In genomic region chr5:87034562-87034961, GRCh38 we compare ENCODE assay signal across 20 cellular contexts.
A peak's percentile ranks its signal among the peaks of the same experiment; 100 is the strongest.
DNase-seq lines count a peak whose midpoint lies in the region; ATAC-seq and TF ChIP-seq lines count a peak whose summit lies in the region.
"Had no signal": no experiment of that assay in that cellular context is flagged by ENCODE, and none has a peak within 500 bp of the region (broad histone marks: within the 10 kb centered on the region; RNA-seq: fewer than 3 reads in every experiment).

No MANE protein-coding gene starts in this region.

- H3K18ac ChIP-seq in mesendoderm (ENCODE audit: low read length): no peak overlapping the region

- no peak overlapping the region for H3K23ac ChIP-seq in mesendoderm (ENCODE audit: low read length)

- H3K79me2 ChIP-seq in DND-41 (ENCODE audit: insufficient read depth, low read length): no peaks in the 10 kb centered on the region
- no peaks in the 10 kb centered on the region for H3K79me2 ChIP-seq in mesendoderm (ENCODE audit: control insufficient read depth, insufficient read depth, low read length)

- WGBS in mesendoderm (ENCODE audit: extremely low coverage, insufficient coverage, low lambda C conversion rate): no CpG with 5 or more reads among the region's 2 CpGs

- H2AFZ ChIP-seq in DND-41 (ENCODE audit: low read depth, low read length): no peak overlapping the region

- H3K36me3 ChIP-seq in DND-41 (ENCODE audit: insufficient read depth, low read length): no peaks in the 10 kb centered on the region
- no peaks in the 10 kb centered on the region for H3K36me3 ChIP-seq in mesendoderm (ENCODE audit: control insufficient read depth, insufficient read depth, low read length)
- H3K36me3 ChIP-seq: BLaER1 treated with 17β-estradiol and CSF1 and Interleukin-3, amounts not matched to agents 10 nM and 100 nM had no signal

- H3K27ac Mint-ChIP-seq in T-cell: no peak overlapping the region
- H3K27ac Mint-ChIP-seq: B cell; CD4-positive, alpha-beta T cell had no signal

- CTCF ChIA-PET in T-cell (lab: Charles Lee): no interaction called here

- H3K9ac ChIP-seq in DND-41 (ENCODE audit: low read depth, low read length): no peak overlapping the region
- H3K9ac ChIP-seq in mesendoderm (ENCODE audit: low read length): no peak overlapping the region
- H3K9ac ChIP-seq: BLaER1 treated with 17β-estradiol and CSF1 and Interleukin-3, amounts not matched to agents 10 nM and 100 nM had no signal

- H3K36me3 Mint-ChIP-seq in T-cell: no peaks in the 10 kb centered on the region
- H3K36me3 Mint-ChIP-seq: CD8-positive, alpha-beta T cell had no signal

- no peak overlapping the region for H2AK5ac ChIP-seq in mesendoderm (ENCODE audit: low read length)

- H3K4me3 ChIP-seq in DND-41 (ENCODE audit: low read depth in 1 of 2, low read length in 2 of 2): no peak overlapping the region
- H3K4me3 ChIP-seq in mesendoderm (ENCODE audit: low read length): no peak overlapping the region
- H3K4me3 ChIP-seq: A549; BLaER1 treated with 17β-estradiol and CSF1 and Interleukin-3, amounts not matched to agents 10 nM and 100 nM; GM12878 had no signal

- H3K27ac ChIP-seq in DND-41 (ENCODE audit: low read length) (no peak overlapping the region), mesendoderm (ENCODE audit: low read depth, low read length) (no peak overlapping the region)
- H3K27ac ChIP-seq: 22Rv1; A549; BLaER1 treated with 17β-estradiol and CSF1 and Interleukin-3, amounts not matched to agents 10 nM and 100 nM; C4-2B had no signal

- no peaks in the 10 kb centered on the region for H3K9me3 ChIP-seq in DND-41 (ENCODE audit: insufficient read depth, low read length, severe bottlenecking)
- H3K9me3 ChIP-seq: A549, Caco-2 had no signal

- no peak overlapping the region for H3K4me3 Mint-ChIP-seq in T-cell
- H3K4me3 Mint-ChIP-seq: B cell; CD4-positive, alpha-beta T cell; CD8-positive, alpha-beta T cell had no signal

- ATAC-seq in DND-41 (ENCODE audit: insufficient read depth, low read depth) (peak; percentile 85), T-cell (replicated peaks in 1 of 4) (peak in 3 of 4 experiments; percentile 32 to 56 (median 46)), SK-N-SH treated with all-trans-retinoic acid at 6 μM for 48 hours (no peak), GM21717 (IDR thresholded peaks at IDR 0.05; ENCODE audit: unreplicated experiment) (no peak)
- ATAC-seq: A549; CD8-positive, alpha-beta T cell; GM12878 had no signal

- TF ChIP-seq CTCF in DND-41 (IDR thresholded peaks at IDR 0.05; ENCODE audit: borderline replicate concordance, extremely low read depth, low read length, poor library complexity, severe bottlenecking): no peak

- H3K27me3 ChIP-seq in DND-41 (ENCODE audit: insufficient read depth, low read length, poor library complexity) (no peaks in the 10 kb centered on the region), mesendoderm (ENCODE audit: insufficient read depth, low read length, poor library complexity) (no peaks in the 10 kb centered on the region)
- H3K27me3 ChIP-seq: BLaER1 treated with 17β-estradiol and CSF1 and Interleukin-3, amounts not matched to agents 10 nM and 100 nM had no signal

- H3K4me1 ChIP-seq in DND-41 (ENCODE audit: insufficient read depth, low read length): no peaks in the 10 kb centered on the region
- no peaks in the 10 kb centered on the region for H3K4me1 ChIP-seq in mesendoderm (ENCODE audit: control insufficient read depth, low read depth, low read length)
- H3K4me1 ChIP-seq: A549, Caco-2 had no signal

- no peak overlapping the region for H4K5ac ChIP-seq in mesendoderm (ENCODE audit: low read length)

- DNase-seq in DND-41 (peak; percentile 25), T-cell (no peak), mesendoderm (peak; percentile 16), NCI-H524 (lab: John Stamatoyannopoulos, UW) (no peak)
- DNase-seq: AML-193; Caco-2; Calu3; CD4-positive, alpha-beta T cell; CD8-positive, alpha-beta T cell; DMS79 treated with DMSO at 0.1 percent for 48 hours; EL; GDM1 had no signal

- H3K4me2 ChIP-seq in DND-41 (ENCODE audit: insufficient read depth, low read length) (no peak overlapping the region), mesendoderm (ENCODE audit: low read length) (no peak overlapping the region)
- H3K4me2 ChIP-seq: A549; BLaER1 treated with 17β-estradiol and CSF1 and Interleukin-3, amounts not matched to agents 10 nM and 100 nM had no signal

- H3K56ac ChIP-seq in mesendoderm (ENCODE audit: low read length): no peak overlapping the region

- H3K4ac ChIP-seq in mesendoderm (ENCODE audit: low read depth, low read length): no peak overlapping the region

- no peak overlapping the region for H2BK5ac ChIP-seq in mesendoderm (ENCODE audit: low read length)

- peaks cover 19 to 24% (median 20%) of the 10 kb centered on the region in 3 donors for H3K4me1 Mint-ChIP-seq in T-cell

- no peaks in the 10 kb centered on the region for H3K79me1 ChIP-seq in mesendoderm (ENCODE audit: low read length)

- H2BK15ac ChIP-seq in mesendoderm (replicated peaks; ENCODE audit: low read depth): no peak overlapping the region

- H2BK120ac ChIP-seq in mesendoderm (ENCODE audit: low read depth, low read length): no peak overlapping the region

- no peak overlapping the region for H4K8ac ChIP-seq in mesendoderm (ENCODE audit: low read depth, low read length)

- no peaks in the 10 kb centered on the region for H3K27me3 Mint-ChIP-seq in T-cell
- H3K27me3 Mint-ChIP-seq: CD4-positive, alpha-beta T cell had no signal

- no peaks in the 10 kb centered on the region for H3K9me3 Mint-ChIP-seq in T-cell
- H3K9me3 Mint-ChIP-seq: CD8-positive, alpha-beta T cell had no signal

- H4K20me1 ChIP-seq in DND-41 (ENCODE audit: insufficient read depth, low read length): no peaks in the 10 kb centered on the region
- H4K20me1 ChIP-seq: BLaER1 treated with 17β-estradiol and CSF1 and Interleukin-3, amounts not matched to agents 10 nM and 100 nM had no signal

- POLR2A ChIA-PET in T-cell (lab: Charles Lee): no interaction called here

TF ChIP-seq in SK-N-SH treated with all-trans-retinoic acid at 6 μM for 48 hours, 23 proteins besides CTCF, POLR2A, EP300 and RAD21:
- TF ChIP-seq ESRRG (CRISPR knock-in tag; IDR thresholded peaks at IDR 0.05): no peak
- TF ChIP-seq GLIS3 (CRISPR knock-in tag; IDR thresholded peaks at IDR 0.05): no peak
- TF ChIP-seq PPARA (CRISPR knock-in tag; IDR thresholded peaks at IDR 0.05; ENCODE audit: borderline replicate concordance): no peak
- no peak for TF ChIP-seq RARB (CRISPR knock-in tag; IDR thresholded peaks at IDR 0.05)
- no peak for TF ChIP-seq CSDC2 (CRISPR knock-in tag; IDR thresholded peaks at IDR 0.05)
- TF ChIP-seq TCF4 (CRISPR knock-in tag; IDR thresholded peaks at IDR 0.05; ENCODE audit: borderline replicate concordance): no peak
- no peak for TF ChIP-seq TOX (CRISPR knock-in tag; IDR thresholded peaks at IDR 0.05; ENCODE audit: borderline replicate concordance)
- TF ChIP-seq ZNF8 (CRISPR knock-in tag; IDR thresholded peaks at IDR 0.05): no peak
- no peak for TF ChIP-seq OSR1 (CRISPR knock-in tag; IDR thresholded peaks at IDR 0.05)
- no peak for TF ChIP-seq PATZ1 (CRISPR knock-in tag; IDR thresholded peaks at IDR 0.05; ENCODE audit: borderline replicate concordance)
- no peak for TF ChIP-seq CSRNP3 (CRISPR knock-in tag; IDR thresholded peaks at IDR 0.05)
- TF ChIP-seq BACH2 (CRISPR knock-in tag; IDR thresholded peaks at IDR 0.05; ENCODE audit: borderline replicate concordance): no peak

Comparison
In these comparisons a context has a peak if more than half of its experiments do, and no peak if none do; other contexts are left out.
1. ATAC-seq: peak in DND-41 (single experiment) and T-cell (3 of 4); none in SK-N-SH treated with all-trans-retinoic acid at 6 μM for 48 hours (single experiment) and GM21717 (single experiment).
2. DNase-seq: peak in DND-41 (single experiment) and mesendoderm (single experiment); none in T-cell (0 of 34) and NCI-H524 (0 of 2).